ENCODE assay signal across 27 cellular contexts in genomic region chr15:78398076-78398825, GRCh38. TPM values are rescaled to one million over a fixed set of nuclear protein-coding genes. Genes with fewer than 3 reads are reported as not detected.
"Had no signal": no experiment of that assay in that cellular context is flagged by ENCODE, and none has a peak within 500 bp of the region (broad histone marks: within the 10 kb centered on the region; RNA-seq: fewer than 3 reads in every experiment).

No MANE protein-coding gene starts in this region.

- H3K27me3 ChIP-seq: hepatocyte, neutrophil, upper lobe of right lung had no signal

- ATAC-seq: naive thymus-derived CD8-positive, alpha-beta T cell; stimulated activated effector memory CD8-positive, alpha-beta T cell treated with anti-CD3 and anti-CD28 coated beads, Interleukin-12 subunit alpha, Interleukin-12 subunit beta, amount 100 ng/mL, for 72 hours had no signal

- H3K27ac Mint-ChIP-seq: memory B cell; naive thymus-derived CD8-positive, alpha-beta T cell; stimulated activated effector memory CD8-positive, alpha-beta T cell treated with anti-CD3 and anti-CD28 coated beads, Interleukin-12 subunit alpha, Interleukin-12 subunit beta, amount 100 ng/mL, for 72 hours; stimulated activated naive CD8-positive, alpha-beta T cell treated with anti-CD3 and anti-CD28 coated beads, Interleukin-15, Interleukin-2, amounts not matched to agents 100 ng/mL and 50 ng/mL, for 24 hours had no signal

- H3K4me3 Mint-ChIP-seq: memory B cell; naive thymus-derived CD8-positive, alpha-beta T cell; nephron; neural crest cell; stimulated activated effector memory CD8-positive, alpha-beta T cell treated with anti-CD3 and anti-CD28 coated beads, Interleukin-12 subunit alpha, Interleukin-12 subunit beta, amount 100 ng/mL, for 72 hours; stimulated activated naive CD8-positive, alpha-beta T cell treated with anti-CD3 and anti-CD28 coated beads, Interleukin-15, Interleukin-2, amounts not matched to agents 100 ng/mL and 50 ng/mL, for 24 hours had no signal

- H3K4me1 ChIP-seq: left ventricle myocardium inferior, parathyroid adenoma, prostate gland, tibial artery, upper lobe of right lung had no signal

- H3K9me3 Mint-ChIP-seq: memory B cell; naive thymus-derived CD8-positive, alpha-beta T cell; nephron; neural crest cell; stimulated activated effector memory CD8-positive, alpha-beta T cell treated with anti-CD3 and anti-CD28 coated beads, Interleukin-12 subunit alpha, Interleukin-12 subunit beta, amount 100 ng/mL, for 72 hours; stimulated activated naive CD8-positive, alpha-beta T cell treated with anti-CD3 and anti-CD28 coated beads, Interleukin-15, Interleukin-2, amounts not matched to agents 100 ng/mL and 50 ng/mL, for 24 hours had no signal

- DNase-seq: islet precursor cell; left ventricle myocardium inferior; naive thymus-derived CD8-positive, alpha-beta T cell; occipital lobe; retina; right cardiac atrium; sigmoid colon; small intestine; spleen; stimulated activated CD4-positive, alpha-beta T cell treated with anti-CD3 and anti-CD28 coated beads, Interleukin-4, amount 100 ng/mL, for 24 hours; stimulated activated naive CD4-positive, alpha-beta T cell; upper lobe of right lung had no signal

- H3K9me3 ChIP-seq: left ventricle myocardium inferior, neutrophil, prostate gland, sigmoid colon, spleen, suprapubic skin, thoracic aorta, tibial artery, upper lobe of right lung had no signal

- H3K27me3 Mint-ChIP-seq: stimulated activated naive CD8-positive, alpha-beta T cell treated with anti-CD3 and anti-CD28 coated beads, Interleukin-15, Interleukin-2, amounts not matched to agents 100 ng/mL and 50 ng/mL, for 24 hours had no signal

- H3K4me1 Mint-ChIP-seq: memory B cell; naive thymus-derived CD8-positive, alpha-beta T cell; stimulated activated effector memory CD8-positive, alpha-beta T cell treated with anti-CD3 and anti-CD28 coated beads, Interleukin-12 subunit alpha, Interleukin-12 subunit beta, amount 100 ng/mL, for 72 hours had no signal

- H3K27ac ChIP-seq: left ventricle myocardium inferior, neutrophil, parathyroid adenoma, prostate gland, spleen, suprapubic skin, thoracic aorta, tibial artery, upper lobe of right lung had no signal

- H3K36me3 ChIP-seq: left ventricle myocardium inferior, neutrophil, prostate gland, sigmoid colon, spleen, suprapubic skin, thoracic aorta, tibial artery, upper lobe of right lung had no signal

- H3K36me3 Mint-ChIP-seq: memory B cell; naive thymus-derived CD8-positive, alpha-beta T cell; stimulated activated effector memory CD8-positive, alpha-beta T cell treated with anti-CD3 and anti-CD28 coated beads, Interleukin-12 subunit alpha, Interleukin-12 subunit beta, amount 100 ng/mL, for 72 hours had no signal

- H3K4me3 ChIP-seq: hepatocyte, left ventricle myocardium inferior, lung, prostate gland, sigmoid colon, spleen, suprapubic skin, thoracic aorta, tibial artery, upper lobe of right lung had no signal

RNA-seq across cellular contexts. Expression of gene CRABP1, which starts 58.1 kb away (rescaled TPM):
- total RNA-seq: kidney epithelial cell; left ventricle myocardium inferior; naive thymus-derived CD8-positive, alpha-beta T cell; prostate gland; subcutaneous adipose tissue; upper lobe of right lung had no signal
